Comparison of ENCODE assay signal across 2 cellular contexts in genomic region chr10:96678725-96679124, GRCh38.
TF ChIP-seq lines count a peak whose summit lies in the region.

No MANE protein-coding gene starts in this region.

TF ChIP-seq in liver, 16 proteins besides CTCF, POLR2A, EP300 and RAD21:
- no peak for TF ChIP-seq GABPA (IDR thresholded peaks at IDR 0.05 in 1 of 2, conservative IDR thresholded peaks at IDR 0.05 in 1 of 2)
- no peak for TF ChIP-seq NR2F2 (IDR thresholded peaks at IDR 0.05)
- TF ChIP-seq FOXA1 (IDR thresholded peaks at IDR 0.05): no peak
- no peak for TF ChIP-seq REST (IDR thresholded peaks at IDR 0.05)
- TF ChIP-seq MAX (IDR thresholded peaks at IDR 0.05): no peak
- no peak for TF ChIP-seq FOXA2 (IDR thresholded peaks at IDR 0.05)
- TF ChIP-seq RXRA (IDR thresholded peaks at IDR 0.05): no peak
- no peak for TF ChIP-seq YY1 (IDR thresholded peaks at IDR 0.05)
- no peak for TF ChIP-seq TAF1 (conservative IDR thresholded peaks at IDR 0.05)
- TF ChIP-seq EGR1 (IDR thresholded peaks at IDR 0.05; ENCODE audit: low read depth in 2 of 2): no peak
- no peak for TF ChIP-seq ZBTB33 (IDR thresholded peaks at IDR 0.05)
- no peak for TF ChIP-seq JUND (IDR thresholded peaks at IDR 0.05)
TF ChIP-seq in liver: peak in this region for 0.

TF ChIP-seq in HepG2, 621 proteins besides CTCF, POLR2A, EP300 and RAD21:
- TF ChIP-seq SAP130 (CRISPR knock-in tag; IDR thresholded peaks at IDR 0.05; ENCODE audit: low read depth) (no peak), POGZ (CRISPR knock-in tag; IDR thresholded peaks at IDR 0.05) (no peak), CCAR2 (optimal IDR thresholded peaks at IDR 0.05; ENCODE audit: low read depth, low read length) (no peak), CSRNP1 (CRISPR knock-in tag; IDR thresholded peaks at IDR 0.05) (no peak), ISL2 (CRISPR knock-in tag; IDR thresholded peaks at IDR 0.05) (no peak), ZNF256 (CRISPR knock-in tag; conservative IDR thresholded peaks at IDR 0.05) (no peak), ZGPAT (CRISPR knock-in tag; IDR thresholded peaks at IDR 0.05) (no peak), TFDP2 (CRISPR knock-in tag; IDR thresholded peaks at IDR 0.05) (no peak), HBP1 (CRISPR knock-in tag; IDR thresholded peaks at IDR 0.05; ENCODE audit: low read depth) (no peak), CBX2 (IDR thresholded peaks at IDR 0.05; ENCODE audit: low read depth, low read length) (no peak), CBX2 (CRISPR knock-in tag; IDR thresholded peaks at IDR 0.05; ENCODE audit: low read depth) (no peak), HDAC2 (CRISPR knock-in tag; IDR thresholded peaks at IDR 0.05) (no peak), SIN3A (IDR thresholded peaks at IDR 0.05; ENCODE audit: borderline replicate concordance, low read depth, low read length) (no peak), NCOA5 (CRISPR knock-in tag; IDR thresholded peaks at IDR 0.05) (no peak)
